31 cellular contexts compared by ENCODE assay signal in the genomic region with DNA sequence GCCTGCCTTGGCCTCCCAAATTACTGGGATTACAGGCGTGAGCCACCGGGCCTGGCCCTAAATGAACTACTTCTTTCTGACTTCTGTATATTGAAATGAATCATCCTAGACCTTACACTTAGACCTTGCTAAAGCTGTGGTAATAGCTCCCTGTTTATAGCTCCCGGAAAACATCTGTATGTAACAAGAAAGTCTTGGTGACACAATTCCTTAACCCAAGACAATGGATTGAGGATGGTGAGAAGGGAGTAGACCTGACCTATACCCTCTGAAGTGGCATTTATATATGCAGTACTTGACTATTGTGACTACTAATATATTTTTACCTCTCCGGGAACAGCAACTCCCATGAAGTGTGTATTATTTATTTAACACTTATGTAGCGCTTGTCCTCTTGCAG.
"Had no signal": no experiment of that assay in that cellular context is flagged by ENCODE, and none has a peak within 500 bp of the region (broad histone marks: within the 10 kb centered on the region; RNA-seq: fewer than 3 reads in every experiment).

No MANE protein-coding gene starts in this region.

- H3K27ac ChIP-seq: adrenal gland, body of pancreas, epithelial cell of prostate, pancreas, prostate gland, skin epidermis, stomach, suprapubic skin, tibial artery, VCaP had no signal

- H3K27me3 ChIP-seq: adrenal gland, body of pancreas, pancreas, stomach, suprapubic skin, tibial artery had no signal

- H3K36me3 Mint-ChIP-seq: mesothelial cell of epicardium had no signal

- H3K36me3 ChIP-seq: adrenal gland, pancreas, prostate gland, stomach, suprapubic skin, tibial artery had no signal

- DNase-seq: activated CD4-positive, alpha-beta T cell treated with anti-CD3 and anti-CD28 coated beads for 48 hours; activated CD4-positive, alpha-beta T cell treated with anti-CD3 and anti-CD28 coated beads, Interleukin-2, amount 50 U/mL, for 48 hours; activated CD8-positive, alpha-beta memory T cell treated with anti-CD3 and anti-CD28 coated beads, Interleukin-2, amount 50 U/mL, for 4 hours; activated effector memory CD4-positive, alpha-beta T cell treated with anti-CD3 and anti-CD28 coated beads, Interleukin-2, amount 50 U/mL, for 16 hours; activated naive CD4-positive, alpha-beta T cell treated with anti-CD3 and anti-CD28 coated beads for 36 hours; activated naive CD8-positive, alpha-beta T cell treated with anti-CD3 and anti-CD28 coated beads for 36 hours; activated T-cell treated with anti-CD3 and anti-CD28 coated beads, Interleukin-2, amount 50 U/mL, for 1 hour; adrenal gland; aorta; body of pancreas; effector CD8-positive, alpha-beta T cell; left ventricle myocardium superior; mammary epithelial cell; naive thymus-derived CD4-positive, alpha-beta T cell; nucleus accumbens; pancreas; retina; stimulated activated CD4-positive, alpha-beta T cell treated with anti-CD3 and anti-CD28 coated beads, Interleukin-1b, Interleukin-23, amount 100 ng/mL, for 48 hours; stimulated activated CD4-positive, alpha-beta T cell treated with anti-CD3 and anti-CD28 coated beads, Interleukin-4, amount 100 ng/mL, for 4 hours; stimulated activated CD8-positive, alpha-beta memory T cell treated with anti-CD3 and anti-CD28 coated beads, Interleukin-4, amount 100 ng/mL, for 48 hours; stimulated activated naive B cell treated with anti-CD40 and anti-IgM and Interleukin-4, amounts not matched to agents 10 μg/mL and 1 μg/mL and 100 μg/mL, for 72 hours; stomach; tibial artery had no signal

- H3K27me3 Mint-ChIP-seq: activated naive CD8-positive, alpha-beta T cell treated with anti-CD3 and anti-CD28 coated beads for 36 hours; naive thymus-derived CD4-positive, alpha-beta T cell; stimulated activated naive B cell treated with anti-CD40 and anti-IgM and Interleukin-4, amounts not matched to agents 10 μg/mL and 1 μg/mL and 100 μg/mL, for 72 hours had no signal

- H3K4me3 ChIP-seq: adrenal gland, body of pancreas, pancreas, prostate gland, skin epidermis, stomach, suprapubic skin, tibial artery had no signal

- H3K4me1 ChIP-seq: adrenal gland, body of pancreas, pancreas, prostate gland, stomach, suprapubic skin, tibial artery had no signal

- H3K9me3 ChIP-seq: adrenal gland, body of pancreas, pancreas, prostate gland, stomach, suprapubic skin, tibial artery had no signal

- H3K27ac Mint-ChIP-seq: activated naive CD4-positive, alpha-beta T cell treated with anti-CD3 and anti-CD28 coated beads for 36 hours; activated naive CD8-positive, alpha-beta T cell treated with anti-CD3 and anti-CD28 coated beads for 36 hours; activated T-helper 1 cell treated with anti-CD3 and anti-CD28 coated beads, Interleukin-12 subunit alpha, Interleukin-12 subunit beta, Interleukin-2, Interleukin-4 antibody, amounts not matched to agents 30 ng/mL and 10 ng/mL and 1 ng/mL, durations not matched to agents 14 hours and 24 hours and 36 hours; mesothelial cell of epicardium had no signal

- H3K4me3 Mint-ChIP-seq: activated naive CD4-positive, alpha-beta T cell treated with anti-CD3 and anti-CD28 coated beads for 36 hours; activated naive CD8-positive, alpha-beta T cell treated with anti-CD3 and anti-CD28 coated beads for 36 hours; activated T-helper 1 cell treated with anti-CD3 and anti-CD28 coated beads, Interleukin-12 subunit alpha, Interleukin-12 subunit beta, Interleukin-2, Interleukin-4 antibody, amounts not matched to agents 30 ng/mL and 10 ng/mL and 1 ng/mL, durations not matched to agents 14 hours and 24 hours and 36 hours; mesothelial cell of epicardium; neural crest cell had no signal

- H3K4me1 Mint-ChIP-seq: activated naive CD8-positive, alpha-beta T cell treated with anti-CD3 and anti-CD28 coated beads for 36 hours; mesothelial cell of epicardium; neural crest cell had no signal
